Comparison of ENCODE assay signal across 28 cellular contexts in the genomic region with DNA sequence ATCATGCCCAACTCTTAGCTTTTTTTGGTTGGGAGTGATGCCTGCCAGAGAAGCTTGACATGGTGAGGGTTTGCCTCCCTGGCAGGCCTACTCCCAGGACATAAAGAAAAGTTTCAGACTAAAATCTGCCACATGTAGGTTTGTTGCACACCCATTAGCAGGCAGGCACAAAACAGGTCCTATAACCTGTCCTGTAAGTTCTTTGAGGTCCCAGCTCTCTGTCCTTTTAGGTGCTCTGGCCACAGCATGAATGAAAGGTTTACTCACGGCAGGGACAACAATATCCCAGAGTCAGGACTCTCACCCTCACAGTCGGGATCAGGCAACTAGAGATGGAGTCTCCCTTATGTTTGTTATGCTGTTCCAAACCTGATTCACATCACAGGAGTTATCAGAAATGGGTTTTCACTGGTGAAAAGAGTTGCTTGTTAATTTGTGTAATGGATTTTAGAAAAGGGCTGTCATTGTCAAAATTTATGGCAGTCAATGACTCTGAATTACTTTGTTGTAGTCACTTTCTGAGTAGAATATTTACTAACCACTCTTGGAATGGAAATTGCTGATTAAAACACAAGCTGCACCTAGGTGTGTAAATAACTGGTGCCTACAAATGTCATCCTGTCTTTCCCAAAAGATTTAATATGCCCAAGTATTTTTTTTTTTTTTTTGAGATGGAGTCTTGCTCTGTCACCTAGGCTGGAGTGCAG.
"Had no signal": no experiment of that assay in that cellular context is flagged by ENCODE, and none has a peak within 500 bp of the region (broad histone marks: within the 10 kb centered on the region; RNA-seq: fewer than 3 reads in every experiment).

No MANE protein-coding gene starts in this region.

- H3K27ac ChIP-seq: brain microvascular endothelial cell, pancreas, psoas muscle, right atrium auricular region, thoracic aorta, upper lobe of left lung, vagina, WERI-Rb-1 had no signal

- H3K27me3 Mint-ChIP-seq: activated CD4-positive, alpha-beta memory T cell treated with anti-CD3 and anti-CD28 coated beads for 36 hours; activated CD4-positive, alpha-beta T cell treated with anti-CD3 and anti-CD28 coated beads, Interleukin-2, amount 10 ng/mL, durations not matched to agents 24 days and 14 days; activated naive CD4-positive, alpha-beta T cell treated with anti-CD3 and anti-CD28 coated beads, Interleukin-2, amount 10 ng/mL, durations not matched to agents 7 days and 5 days; activated naive CD8-positive, alpha-beta T cell treated with anti-CD3 and anti-CD28 coated beads, Interleukin-2, amount 10 ng/mL, durations not matched to agents 7 days and 5 days; naive B cell had no signal

- H3K9me3 ChIP-seq: pancreas, psoas muscle, right atrium auricular region, thoracic aorta, upper lobe of left lung, vagina had no signal

- H3K4me3 ChIP-seq: pancreas, psoas muscle, right atrium auricular region, thoracic aorta, upper lobe of left lung, vagina had no signal

- H3K4me3 Mint-ChIP-seq: activated CD4-positive, alpha-beta memory T cell treated with anti-CD3 and anti-CD28 coated beads for 36 hours; activated CD4-positive, alpha-beta T cell treated with anti-CD3 and anti-CD28 coated beads, Interleukin-2, amount 10 ng/mL, durations not matched to agents 24 days and 14 days; activated naive CD4-positive, alpha-beta T cell treated with anti-CD3 and anti-CD28 coated beads, Interleukin-2, amount 10 ng/mL, durations not matched to agents 7 days and 5 days; activated naive CD8-positive, alpha-beta T cell treated with anti-CD3 and anti-CD28 coated beads, Interleukin-2, amount 10 ng/mL, durations not matched to agents 7 days and 5 days; activated T-helper 1 cell treated with anti-CD3 and anti-CD28 coated beads, Interleukin-12 subunit alpha, Interleukin-12 subunit beta, Interleukin-2, Interleukin-4 antibody, amounts not matched to agents 30 ng/mL and 10 ng/mL and 1 ng/mL, durations not matched to agents 14 hours and 24 hours and 36 hours; endodermal cell had no signal

- FAIRE-seq: astrocyte, frontal cortex, islet of Langerhans, pancreas had no signal

- H3K36me3 Mint-ChIP-seq: activated CD4-positive, alpha-beta memory T cell treated with anti-CD3 and anti-CD28 coated beads for 36 hours; activated naive CD4-positive, alpha-beta T cell treated with anti-CD3 and anti-CD28 coated beads, Interleukin-2, amount 10 ng/mL, durations not matched to agents 7 days and 5 days; activated naive CD8-positive, alpha-beta T cell treated with anti-CD3 and anti-CD28 coated beads, Interleukin-2, amount 10 ng/mL, durations not matched to agents 7 days and 5 days; naive B cell had no signal

- ATAC-seq: activated CD4-positive, CD25-positive, alpha-beta regulatory T cell treated with anti-CD3 and anti-CD28 coated beads, Interleukin-2, amount 50 U/mL, for 24 hours; left ventricle myocardium superior; pancreas; psoas muscle; stimulated activated naive CD8-positive, alpha-beta T cell treated with anti-CD3 and anti-CD28 coated beads, Interleukin-15, Interleukin-2, amounts not matched to agents 100 U/mL and 50 U/mL, for 24 hours had no signal

- H3K36me3 ChIP-seq: brain microvascular endothelial cell, pancreas, right atrium auricular region, thoracic aorta, upper lobe of left lung, vagina, WERI-Rb-1 had no signal

- DNase-seq: activated CD4-positive, alpha-beta memory T cell treated with anti-CD3 and anti-CD28 coated beads for 36 hours; activated CD4-positive, alpha-beta T cell treated with anti-CD3 and anti-CD28 coated beads, Interleukin-2, amount 10 ng/mL, durations not matched to agents 24 days and 14 days; activated CD8-positive, alpha-beta memory T cell treated with anti-CD3 and anti-CD28 coated beads, Interleukin-2, amount 50 U/mL, for 4 hours; activated effector memory CD4-positive, alpha-beta T cell treated with anti-CD3 and anti-CD28 coated beads, Interleukin-2, amount 50 U/mL, for 16 hours; activated naive CD4-positive, alpha-beta T cell treated with anti-CD3 and anti-CD28 coated beads, Interleukin-2, amount 10 ng/mL, durations not matched to agents 7 days and 5 days; activated naive CD8-positive, alpha-beta T cell treated with anti-CD3 and anti-CD28 coated beads, Interleukin-2, amount 10 ng/mL, durations not matched to agents 7 days and 5 days; activated T-cell treated with anti-CD3 and anti-CD28 coated beads, Interleukin-2, amount 50 U/mL, for 1 hour; amniotic stem cell; brain microvascular endothelial cell; caudate nucleus; endodermal cell; left ventricle myocardium superior; naive B cell; nucleus accumbens; pancreas; psoas muscle; stimulated activated CD4-positive, alpha-beta T cell treated with anti-CD3 and anti-CD28 coated beads, Interleukin-15, amount 100 ng/mL, for 24 hours; stimulated activated naive CD8-positive, alpha-beta T cell treated with anti-CD3 and anti-CD28 coated beads, Interleukin-15, Interleukin-2, amounts not matched to agents 100 U/mL and 50 U/mL, for 24 hours; upper lobe of left lung; WERI-Rb-1 had no signal

- H3K9me3 Mint-ChIP-seq: activated CD4-positive, alpha-beta memory T cell treated with anti-CD3 and anti-CD28 coated beads for 36 hours; activated CD4-positive, alpha-beta T cell treated with anti-CD3 and anti-CD28 coated beads, Interleukin-2, amount 10 ng/mL, durations not matched to agents 24 days and 14 days; activated naive CD4-positive, alpha-beta T cell treated with anti-CD3 and anti-CD28 coated beads, Interleukin-2, amount 10 ng/mL, durations not matched to agents 7 days and 5 days; activated naive CD8-positive, alpha-beta T cell treated with anti-CD3 and anti-CD28 coated beads, Interleukin-2, amount 10 ng/mL, durations not matched to agents 7 days and 5 days; activated T-helper 1 cell treated with anti-CD3 and anti-CD28 coated beads, Interleukin-12 subunit alpha, Interleukin-12 subunit beta, Interleukin-2, Interleukin-4 antibody, amounts not matched to agents 30 ng/mL and 10 ng/mL and 1 ng/mL, durations not matched to agents 14 hours and 24 hours and 36 hours; endodermal cell; naive B cell had no signal

- H3K27ac Mint-ChIP-seq: activated CD4-positive, alpha-beta memory T cell treated with anti-CD3 and anti-CD28 coated beads for 36 hours; activated CD4-positive, alpha-beta T cell treated with anti-CD3 and anti-CD28 coated beads, Interleukin-2, amount 10 ng/mL, durations not matched to agents 24 days and 14 days; activated naive CD4-positive, alpha-beta T cell treated with anti-CD3 and anti-CD28 coated beads, Interleukin-2, amount 10 ng/mL, durations not matched to agents 7 days and 5 days; activated naive CD8-positive, alpha-beta T cell treated with anti-CD3 and anti-CD28 coated beads, Interleukin-2, amount 10 ng/mL, durations not matched to agents 7 days and 5 days; activated T-helper 1 cell treated with anti-CD3 and anti-CD28 coated beads, Interleukin-12 subunit alpha, Interleukin-12 subunit beta, Interleukin-2, Interleukin-4 antibody, amounts not matched to agents 30 ng/mL and 10 ng/mL and 1 ng/mL, durations not matched to agents 14 hours and 24 hours and 36 hours; endodermal cell had no signal

- H3K27me3 ChIP-seq: brain microvascular endothelial cell, pancreas, right atrium auricular region, upper lobe of left lung, vagina had no signal
